ENCODE assay signal across 1 cellular context in the genomic region with DNA sequence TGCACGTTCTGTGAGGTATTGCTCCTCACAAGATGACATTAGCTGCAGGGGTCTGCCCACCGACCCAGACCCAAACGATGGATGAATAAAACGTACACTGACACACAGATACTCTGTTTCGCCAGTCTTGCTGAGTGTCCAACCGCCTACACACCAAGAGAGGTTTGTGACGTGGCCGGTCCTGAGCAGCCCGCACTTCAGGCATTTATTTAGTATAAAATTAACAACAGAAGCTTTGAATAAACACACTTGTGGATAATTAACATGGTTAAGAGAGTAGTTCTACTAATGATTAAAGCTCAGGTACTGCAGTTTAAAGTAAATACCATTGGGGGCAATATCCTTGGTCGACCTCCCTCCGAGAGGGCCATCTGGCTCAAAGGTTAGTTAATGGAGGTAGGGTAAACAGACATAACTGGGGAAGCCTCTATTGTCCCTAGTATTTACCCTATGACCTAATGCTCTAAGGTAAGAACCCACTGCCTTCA.
TF ChIP-seq lines count a peak whose summit lies in the region.

No MANE protein-coding gene starts in this region.

TF ChIP-seq in HepG2, 621 proteins besides CTCF, POLR2A, EP300 and RAD21 (continued from another document and continues in another):
- TF ChIP-seq, protein P1, sequence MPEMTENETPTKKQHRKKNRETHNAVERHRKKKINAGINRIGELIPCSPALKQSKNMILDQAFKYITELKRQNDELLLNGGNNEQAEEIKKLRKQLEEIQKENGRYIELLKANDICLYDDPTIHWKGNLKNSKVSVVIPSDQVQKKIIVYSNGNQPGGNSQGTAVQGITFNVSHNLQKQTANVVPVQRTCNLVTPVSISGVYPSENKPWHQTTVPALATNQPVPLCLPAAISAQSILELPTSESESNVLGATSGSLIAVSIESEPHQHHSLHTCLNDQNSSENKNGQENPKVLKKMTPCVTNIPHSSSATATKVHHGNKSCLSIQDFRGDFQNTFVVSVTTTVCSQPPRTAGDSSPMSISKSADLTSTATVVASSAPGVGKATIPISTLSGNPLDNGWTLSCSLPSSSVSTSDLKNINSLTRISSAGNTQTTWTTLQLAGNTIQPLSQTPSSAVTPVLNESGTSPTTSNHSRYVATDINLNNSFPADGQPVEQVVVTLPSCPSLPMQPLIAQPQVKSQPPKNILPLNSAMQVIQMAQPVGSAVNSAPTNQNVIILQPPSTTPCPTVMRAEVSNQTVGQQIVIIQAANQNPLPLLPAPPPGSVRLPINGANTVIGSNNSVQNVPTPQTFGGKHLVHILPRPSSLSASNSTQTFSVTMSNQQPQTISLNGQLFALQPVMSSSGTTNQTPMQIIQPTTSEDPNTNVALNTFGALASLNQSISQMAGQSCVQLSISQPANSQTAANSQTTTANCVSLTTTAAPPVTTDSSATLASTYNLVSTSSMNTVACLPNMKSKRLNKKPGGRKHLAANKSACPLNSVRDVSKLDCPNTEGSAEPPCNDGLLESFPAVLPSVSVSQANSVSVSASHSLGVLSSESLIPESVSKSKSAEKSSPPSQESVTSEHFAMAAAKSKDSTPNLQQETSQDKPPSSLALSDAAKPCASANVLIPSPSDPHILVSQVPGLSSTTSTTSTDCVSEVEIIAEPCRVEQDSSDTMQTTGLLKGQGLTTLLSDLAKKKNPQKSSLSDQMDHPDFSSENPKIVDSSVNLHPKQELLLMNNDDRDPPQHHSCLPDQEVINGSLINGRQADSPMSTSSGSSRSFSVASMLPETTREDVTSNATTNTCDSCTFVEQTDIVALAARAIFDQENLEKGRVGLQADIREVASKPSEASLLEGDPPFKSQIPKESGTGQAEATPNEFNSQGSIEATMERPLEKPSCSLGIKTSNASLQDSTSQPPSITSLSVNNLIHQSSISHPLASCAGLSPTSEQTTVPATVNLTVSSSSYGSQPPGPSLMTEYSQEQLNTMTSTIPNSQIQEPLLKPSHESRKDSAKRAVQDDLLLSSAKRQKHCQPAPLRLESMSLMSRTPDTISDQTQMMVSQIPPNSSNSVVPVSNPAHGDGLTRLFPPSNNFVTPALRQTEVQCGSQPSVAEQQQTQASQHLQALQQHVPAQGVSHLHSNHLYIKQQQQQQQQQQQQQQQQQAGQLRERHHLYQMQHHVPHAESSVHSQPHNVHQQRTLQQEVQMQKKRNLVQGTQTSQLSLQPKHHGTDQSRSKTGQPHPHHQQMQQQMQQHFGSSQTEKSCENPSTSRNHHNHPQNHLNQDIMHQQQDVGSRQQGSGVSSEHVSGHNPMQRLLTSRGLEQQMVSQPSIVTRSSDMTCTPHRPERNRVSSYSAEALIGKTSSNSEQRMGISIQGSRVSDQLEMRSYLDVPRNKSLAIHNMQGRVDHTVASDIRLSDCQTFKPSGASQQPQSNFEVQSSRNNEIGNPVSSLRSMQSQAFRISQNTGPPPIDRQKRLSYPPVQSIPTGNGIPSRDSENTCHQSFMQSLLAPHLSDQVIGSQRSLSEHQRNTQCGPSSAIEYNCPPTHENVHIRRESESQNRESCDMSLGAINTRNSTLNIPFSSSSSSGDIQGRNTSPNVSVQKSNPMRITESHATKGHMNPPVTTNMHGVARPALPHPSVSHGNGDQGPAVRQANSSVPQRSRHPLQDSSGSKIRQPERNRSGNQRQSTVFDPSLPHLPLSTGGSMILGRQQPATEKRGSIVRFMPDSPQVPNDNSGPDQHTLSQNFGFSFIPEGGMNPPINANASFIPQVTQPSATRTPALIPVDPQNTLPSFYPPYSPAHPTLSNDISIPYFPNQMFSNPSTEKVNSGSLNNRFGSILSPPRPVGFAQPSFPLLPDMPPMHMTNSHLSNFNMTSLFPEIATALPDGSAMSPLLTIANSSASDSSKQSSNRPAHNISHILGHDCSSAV (CRISPR knock-in tag; IDR thresholded peaks at IDR 0.05; ENCODE audit: borderline replicate concordance), result no peak
- TF ChIP-seq ZNF713 (CRISPR knock-in tag; IDR thresholded peaks at IDR 0.05) (no peak), ATAD3A (CRISPR knock-in tag; IDR thresholded peaks at IDR 0.05) (no peak), ZSCAN22 (CRISPR knock-in tag; IDR thresholded peaks at IDR 0.05) (no peak), FOXP1 (IDR thresholded peaks at IDR 0.05) (peak; percentile 85), FOXP1 (CRISPR knock-in tag; IDR thresholded peaks at IDR 0.05) (peak; percentile 96), CHCHD3 (CRISPR knock-in tag; IDR thresholded peaks at IDR 0.05) (no peak), MED8 (CRISPR knock-in tag; IDR thresholded peaks at IDR 0.05; ENCODE audit: insufficient replicate concordance) (peak; percentile 58), NFKB2 (CRISPR knock-in tag; IDR thresholded peaks at IDR 0.05; ENCODE audit: borderline replicate concordance) (no peak), HDAC1 (CRISPR knock-in tag; IDR thresholded peaks at IDR 0.05) (no peak; the same call in 1 of the 2 replicates), NFRKB (IDR thresholded peaks at IDR 0.05) (no peak), HOXA5 (CRISPR knock-in tag; IDR thresholded peaks at IDR 0.05) (0 out of 2 replicates have a peak, but pooled peaks have one; percentile 34), ZNF761 (CRISPR knock-in tag; conservative IDR thresholded peaks at IDR 0.05) (no peak), ZNF768 (CRISPR knock-in tag; IDR thresholded peaks at IDR 0.05) (no peak), STAT5B (CRISPR knock-in tag; IDR thresholded peaks at IDR 0.05) (no peak), HCFC1 (IDR thresholded peaks at IDR 0.05; ENCODE audit: low read depth, low read length) (no peak), MTA3 (CRISPR knock-in tag; IDR thresholded peaks at IDR 0.05) (no peak), REXO4 (CRISPR knock-in tag; IDR thresholded peaks at IDR 0.05; ENCODE audit: borderline replicate concordance) (no peak), ZSCAN31 (CRISPR knock-in tag; IDR thresholded peaks at IDR 0.05; ENCODE audit: low read depth) (peak; percentile 77; the same call in 1 of the 2 replicates), NFIB (CRISPR knock-in tag; IDR thresholded peaks at IDR 0.05; ENCODE audit: borderline replicate concordance) (no peak), ZNF746 (CRISPR knock-in tag; IDR thresholded peaks at IDR 0.05) (peak; percentile 66; the same call in 1 of the 2 replicates), ZNF703 (CRISPR knock-in tag; IDR thresholded peaks at IDR 0.05; ENCODE audit: borderline replicate concordance) (no peak), ONECUT2 (CRISPR knock-in tag; IDR thresholded peaks at IDR 0.05) (peak; percentile 21; the same call in 1 of the 2 replicates), MIER2 (CRISPR knock-in tag; IDR thresholded peaks at IDR 0.05) (peak; percentile 76; the same call in 1 of the 2 replicates), GATAD2A (CRISPR knock-in tag; IDR thresholded peaks at IDR 0.05) (peak; percentile 97), JDP2 (CRISPR knock-in tag; IDR thresholded peaks at IDR 0.05; ENCODE audit: borderline replicate concordance) (no peak), ZNF180 (CRISPR knock-in tag; IDR thresholded peaks at IDR 0.05; ENCODE audit: borderline replicate concordance, low read depth) (no peak), LCORL (IDR thresholded peaks at IDR 0.05) (no peak), LCORL (CRISPR knock-in tag; IDR thresholded peaks at IDR 0.05) (peak; percentile 37; the same call in 1 of the 2 replicates), ZFP90 (CRISPR knock-in tag; IDR thresholded peaks at IDR 0.05; ENCODE audit: borderline replicate concordance) (no peak), SIX4 (CRISPR knock-in tag; IDR thresholded peaks at IDR 0.05) (no peak; the same call in 1 of the 2 replicates), ZFYVE20 (CRISPR knock-in tag; IDR thresholded peaks at IDR 0.05; ENCODE audit: borderline replicate concordance, low read depth) (no peak), ZNF577 (CRISPR knock-in tag; IDR thresholded peaks at IDR 0.05; ENCODE audit: borderline replicate concordance, low read depth) (no peak), FOXK1 (CRISPR knock-in tag; IDR thresholded peaks at IDR 0.05; ENCODE audit: borderline replicate concordance, low read depth) (peak; percentile 92; the same call in 1 of the 2 replicates), NCOA1 (CRISPR knock-in tag; IDR thresholded peaks at IDR 0.05) (peak; percentile 77; the same call in 1 of the 2 replicates)
- TF ChIP-seq, protein P2, sequence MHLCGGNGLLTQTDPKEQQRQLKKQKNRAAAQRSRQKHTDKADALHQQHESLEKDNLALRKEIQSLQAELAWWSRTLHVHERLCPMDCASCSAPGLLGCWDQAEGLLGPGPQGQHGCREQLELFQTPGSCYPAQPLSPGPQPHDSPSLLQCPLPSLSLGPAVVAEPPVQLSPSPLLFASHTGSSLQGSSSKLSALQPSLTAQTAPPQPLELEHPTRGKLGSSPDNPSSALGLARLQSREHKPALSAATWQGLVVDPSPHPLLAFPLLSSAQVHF (CRISPR knock-in tag; IDR thresholded peaks at IDR 0.05), result no peak
- TF ChIP-seq, protein P3, sequence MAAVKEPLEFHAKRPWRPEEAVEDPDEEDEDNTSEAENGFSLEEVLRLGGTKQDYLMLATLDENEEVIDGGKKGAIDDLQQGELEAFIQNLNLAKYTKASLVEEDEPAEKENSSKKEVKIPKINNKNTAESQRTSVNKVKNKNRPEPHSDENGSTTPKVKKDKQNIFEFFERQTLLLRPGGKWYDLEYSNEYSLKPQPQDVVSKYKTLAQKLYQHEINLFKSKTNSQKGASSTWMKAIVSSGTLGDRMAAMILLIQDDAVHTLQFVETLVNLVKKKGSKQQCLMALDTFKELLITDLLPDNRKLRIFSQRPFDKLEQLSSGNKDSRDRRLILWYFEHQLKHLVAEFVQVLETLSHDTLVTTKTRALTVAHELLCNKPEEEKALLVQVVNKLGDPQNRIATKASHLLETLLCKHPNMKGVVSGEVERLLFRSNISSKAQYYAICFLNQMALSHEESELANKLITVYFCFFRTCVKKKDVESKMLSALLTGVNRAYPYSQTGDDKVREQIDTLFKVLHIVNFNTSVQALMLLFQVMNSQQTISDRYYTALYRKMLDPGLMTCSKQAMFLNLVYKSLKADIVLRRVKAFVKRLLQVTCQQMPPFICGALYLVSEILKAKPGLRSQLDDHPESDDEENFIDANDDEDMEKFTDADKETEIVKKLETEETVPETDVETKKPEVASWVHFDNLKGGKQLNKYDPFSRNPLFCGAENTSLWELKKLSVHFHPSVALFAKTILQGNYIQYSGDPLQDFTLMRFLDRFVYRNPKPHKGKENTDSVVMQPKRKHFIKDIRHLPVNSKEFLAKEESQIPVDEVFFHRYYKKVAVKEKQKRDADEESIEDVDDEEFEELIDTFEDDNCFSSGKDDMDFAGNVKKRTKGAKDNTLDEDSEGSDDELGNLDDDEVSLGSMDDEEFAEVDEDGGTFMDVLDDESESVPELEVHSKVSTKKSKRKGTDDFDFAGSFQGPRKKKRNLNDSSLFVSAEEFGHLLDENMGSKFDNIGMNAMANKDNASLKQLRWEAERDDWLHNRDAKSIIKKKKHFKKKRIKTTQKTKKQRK (IDR thresholded peaks at IDR 0.05; ENCODE audit: low read length), result no peak
- TF ChIP-seq, protein P4, sequence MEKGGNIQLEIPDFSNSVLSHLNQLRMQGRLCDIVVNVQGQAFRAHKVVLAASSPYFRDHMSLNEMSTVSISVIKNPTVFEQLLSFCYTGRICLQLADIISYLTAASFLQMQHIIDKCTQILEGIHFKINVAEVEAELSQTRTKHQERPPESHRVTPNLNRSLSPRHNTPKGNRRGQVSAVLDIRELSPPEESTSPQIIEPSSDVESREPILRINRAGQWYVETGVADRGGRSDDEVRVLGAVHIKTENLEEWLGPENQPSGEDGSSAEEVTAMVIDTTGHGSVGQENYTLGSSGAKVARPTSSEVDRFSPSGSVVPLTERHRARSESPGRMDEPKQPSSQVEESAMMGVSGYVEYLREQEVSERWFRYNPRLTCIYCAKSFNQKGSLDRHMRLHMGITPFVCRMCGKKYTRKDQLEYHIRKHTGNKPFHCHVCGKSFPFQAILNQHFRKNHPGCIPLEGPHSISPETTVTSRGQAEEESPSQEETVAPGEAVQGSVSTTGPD (CRISPR knock-in tag; IDR thresholded peaks at IDR 0.05), result no peak
- TF ChIP-seq, protein P5, sequence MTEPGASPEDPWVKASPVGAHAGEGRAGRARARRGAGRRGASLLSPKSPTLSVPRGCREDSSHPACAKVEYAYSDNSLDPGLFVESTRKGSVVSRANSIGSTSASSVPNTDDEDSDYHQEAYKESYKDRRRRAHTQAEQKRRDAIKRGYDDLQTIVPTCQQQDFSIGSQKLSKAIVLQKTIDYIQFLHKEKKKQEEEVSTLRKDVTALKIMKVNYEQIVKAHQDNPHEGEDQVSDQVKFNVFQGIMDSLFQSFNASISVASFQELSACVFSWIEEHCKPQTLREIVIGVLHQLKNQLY (CRISPR knock-in tag; IDR thresholded peaks at IDR 0.05), result 0 out of 2 replicates have a peak, but pooled peaks have one; percentile 42
- TF ChIP-seq, protein P6, sequence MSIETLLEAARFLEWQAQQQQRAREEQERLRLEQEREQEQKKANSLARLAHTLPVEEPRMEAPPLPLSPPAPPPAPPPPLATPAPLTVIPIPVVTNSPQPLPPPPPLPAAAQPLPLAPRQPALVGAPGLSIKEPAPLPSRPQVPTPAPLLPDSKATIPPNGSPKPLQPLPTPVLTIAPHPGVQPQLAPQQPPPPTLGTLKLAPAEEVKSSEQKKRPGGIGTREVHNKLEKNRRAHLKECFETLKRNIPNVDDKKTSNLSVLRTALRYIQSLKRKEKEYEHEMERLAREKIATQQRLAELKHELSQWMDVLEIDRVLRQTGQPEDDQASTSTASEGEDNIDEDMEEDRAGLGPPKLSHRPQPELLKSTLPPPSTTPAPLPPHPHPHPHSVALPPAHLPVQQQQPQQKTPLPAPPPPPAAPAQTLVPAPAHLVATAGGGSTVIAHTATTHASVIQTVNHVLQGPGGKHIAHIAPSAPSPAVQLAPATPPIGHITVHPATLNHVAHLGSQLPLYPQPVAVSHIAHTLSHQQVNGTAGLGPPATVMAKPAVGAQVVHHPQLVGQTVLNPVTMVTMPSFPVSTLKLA (IDR thresholded peaks at IDR 0.05), result no peak
- TF ChIP-seq, protein P7, sequence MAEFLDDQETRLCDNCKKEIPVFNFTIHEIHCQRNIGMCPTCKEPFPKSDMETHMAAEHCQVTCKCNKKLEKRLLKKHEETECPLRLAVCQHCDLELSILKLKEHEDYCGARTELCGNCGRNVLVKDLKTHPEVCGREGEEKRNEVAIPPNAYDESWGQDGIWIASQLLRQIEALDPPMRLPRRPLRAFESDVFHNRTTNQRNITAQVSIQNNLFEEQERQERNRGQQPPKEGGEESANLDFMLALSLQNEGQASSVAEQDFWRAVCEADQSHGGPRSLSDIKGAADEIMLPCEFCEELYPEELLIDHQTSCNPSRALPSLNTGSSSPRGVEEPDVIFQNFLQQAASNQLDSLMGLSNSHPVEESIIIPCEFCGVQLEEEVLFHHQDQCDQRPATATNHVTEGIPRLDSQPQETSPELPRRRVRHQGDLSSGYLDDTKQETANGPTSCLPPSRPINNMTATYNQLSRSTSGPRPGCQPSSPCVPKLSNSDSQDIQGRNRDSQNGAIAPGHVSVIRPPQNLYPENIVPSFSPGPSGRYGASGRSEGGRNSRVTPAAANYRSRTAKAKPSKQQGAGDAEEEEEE (CRISPR knock-in tag; IDR thresholded peaks at IDR 0.05; ENCODE audit: borderline replicate concordance), result no peak; the same call in 1 of the 2 replicates
- TF ChIP-seq, protein P8, sequence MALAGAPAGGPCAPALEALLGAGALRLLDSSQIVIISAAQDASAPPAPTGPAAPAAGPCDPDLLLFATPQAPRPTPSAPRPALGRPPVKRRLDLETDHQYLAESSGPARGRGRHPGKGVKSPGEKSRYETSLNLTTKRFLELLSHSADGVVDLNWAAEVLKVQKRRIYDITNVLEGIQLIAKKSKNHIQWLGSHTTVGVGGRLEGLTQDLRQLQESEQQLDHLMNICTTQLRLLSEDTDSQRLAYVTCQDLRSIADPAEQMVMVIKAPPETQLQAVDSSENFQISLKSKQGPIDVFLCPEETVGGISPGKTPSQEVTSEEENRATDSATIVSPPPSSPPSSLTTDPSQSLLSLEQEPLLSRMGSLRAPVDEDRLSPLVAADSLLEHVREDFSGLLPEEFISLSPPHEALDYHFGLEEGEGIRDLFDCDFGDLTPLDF (CRISPR knock-in tag; IDR thresholded peaks at IDR 0.05), result no peak
- TF ChIP-seq, protein P9, sequence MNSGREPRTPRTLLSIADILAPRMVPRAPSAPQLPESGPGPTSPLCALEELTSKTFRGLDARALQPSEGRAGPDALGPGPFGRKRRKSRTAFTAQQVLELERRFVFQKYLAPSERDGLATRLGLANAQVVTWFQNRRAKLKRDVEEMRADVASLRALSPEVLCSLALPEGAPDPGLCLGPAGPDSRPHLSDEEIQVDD (CRISPR knock-in tag; IDR thresholded peaks at IDR 0.05; ENCODE audit: borderline replicate concordance), result no peak
